ENCODE assay signal across 22 cellular contexts in genomic region chr21:34944015-34944755, GRCh38.
DNase-seq lines count a peak whose midpoint lies in the region; ATAC-seq and TF ChIP-seq lines count a peak whose summit lies in the region.
"Had no signal": no experiment of that assay in that cellular context is flagged by ENCODE, and none has a peak within 500 bp of the region (broad histone marks: within the 10 kb centered on the region; RNA-seq: fewer than 3 reads in every experiment).

No MANE protein-coding gene starts in this region.

- no peak overlapping the region for H3K4me3 Mint-ChIP-seq in activated CD4-positive, alpha-beta T cell treated with anti-CD3 and anti-CD28 coated beads, Interleukin-2, amount 10 ng/mL, durations not matched to agents 7 days and 5 days
- H3K4me3 Mint-ChIP-seq in CD4-positive, alpha-beta T cell, result no peak overlapping the region
- H3K4me3 Mint-ChIP-seq in T-cell, result no peak overlapping the region
- no peak overlapping the region for H3K4me3 Mint-ChIP-seq in effector memory CD8-positive, alpha-beta T cell
- H3K4me3 Mint-ChIP-seq: memory B cell had no signal

- H3K27me3 Mint-ChIP-seq in activated CD4-positive, alpha-beta T cell treated with anti-CD3 and anti-CD28 coated beads, Interleukin-2, amount 10 ng/mL, durations not matched to agents 7 days and 5 days, result no peaks in the 10 kb centered on the region
- no peaks in the 10 kb centered on the region for H3K27me3 Mint-ChIP-seq in CD4-positive, alpha-beta T cell
- no peaks in the 10 kb centered on the region for H3K27me3 Mint-ChIP-seq in T-cell
- no peaks in the 10 kb centered on the region for H3K27me3 Mint-ChIP-seq in effector memory CD8-positive, alpha-beta T cell
- H3K27me3 Mint-ChIP-seq: memory B cell had no signal

- H3K27ac ChIP-seq in CD4-positive, alpha-beta T cell (ENCODE audit: low read depth, low read length), result no peak overlapping the region
- H3K27ac ChIP-seq: epithelial cell of prostate, heart right ventricle, HL-60, WERI-Rb-1 had no signal

- CTCF ChIA-PET in activated CD4-positive, alpha-beta T cell treated with anti-CD3 and anti-CD28 coated beads, Interleukin-2, amount 10 ng/mL, durations not matched to agents 7 days and 5 days (lab: Charles Lee), result interaction anchor here (0.6 to 1.3 kb wide), 3 partner anchors 10 to 90 kb away, joined by 3 to 4 read pairs (median 3); no protein-coding TSS in a partner anchor
- CTCF ChIA-PET in CD4-positive, alpha-beta T cell (lab: Charles Lee), result no interaction called here
- CTCF ChIA-PET in T-cell (lab: Charles Lee), result no interaction called here

- no peaks in the 10 kb centered on the region for H3K27me3 ChIP-seq in CD4-positive, alpha-beta T cell (ENCODE audit: control insufficient read depth, insufficient read depth, low read length)

- POLR2A ChIA-PET in activated CD4-positive, alpha-beta T cell treated with anti-CD3 and anti-CD28 coated beads, Interleukin-2, amount 10 ng/mL, durations not matched to agents 7 days and 5 days (lab: Charles Lee), result no interaction called here
- POLR2A ChIA-PET in CD4-positive, alpha-beta T cell (lab: Charles Lee), result no interaction called here
- POLR2A ChIA-PET in T-cell (lab: Charles Lee), result no interaction called here

- ATAC-seq in CD4-positive, alpha-beta T cell (ENCODE audit: poor library complexity), result no peak
- ATAC-seq in T-cell (replicated peaks in 1 of 4) (no peak), esophagus mucosa (no peak), GM18858 (IDR thresholded peaks at IDR 0.05; ENCODE audit: unreplicated experiment) (no peak)
- no peak for ATAC-seq in effector memory CD8-positive, alpha-beta T cell (replicated peaks)
- ATAC-seq: GM12878, heart right ventricle had no signal

- DNase-seq in activated CD4-positive, alpha-beta T cell treated with anti-CD3 and anti-CD28 coated beads, Interleukin-2, amount 10 ng/mL, durations not matched to agents 7 days and 5 days, result no peak
- DNase-seq in activated CD4-positive, alpha-beta T cell treated with anti-CD3 and anti-CD28 coated beads for 48 hours, result no peak
- DNase-seq in CD4-positive, alpha-beta T cell, result no peak
- DNase-seq in T-cell, result no peak
- DNase-seq in effector memory CD8-positive, alpha-beta T cell, result no peak
- no peak for DNase-seq in NCI-H1436 treated with DMSO at 0.1 percent for 48 hours (lab: John Stamatoyannopoulos, UW)
- DNase-seq: activated CD8-positive, alpha-beta memory T cell treated with anti-CD3 and anti-CD28 coated beads for 24 hours; AML-193; heart right ventricle; NCI-H2081 treated with DMSO at 0.1 percent for 48 hours; NCI-H345; NCI-H774; occipital lobe; RPMI8226; stimulated activated CD8-positive, alpha-beta memory T cell treated with anti-CD3 and anti-CD28 coated beads, Interleukin-4, amount 100 ng/mL, for 48 hours; WERI-Rb-1 had no signal

- no peaks in the 10 kb centered on the region for H3K9me3 ChIP-seq in CD4-positive, alpha-beta T cell (ENCODE audit: control insufficient read depth, low read length)
- H3K9me3 ChIP-seq: heart right ventricle had no signal

- peaks cover 34% of the 10 kb centered on the region for H3K36me3 Mint-ChIP-seq in activated CD4-positive, alpha-beta T cell treated with anti-CD3 and anti-CD28 coated beads, Interleukin-2, amount 10 ng/mL, durations not matched to agents 7 days and 5 days (ENCODE audit: low read depth)
- H3K36me3 Mint-ChIP-seq in CD4-positive, alpha-beta T cell (ENCODE audit: low read depth), result peaks cover 16% of the 10 kb centered on the region
- H3K36me3 Mint-ChIP-seq in T-cell, result peaks cover 16% of the 10 kb centered on the region
- H3K36me3 Mint-ChIP-seq in effector memory CD8-positive, alpha-beta T cell (ENCODE audit: insufficient read depth), result no peaks in the 10 kb centered on the region

- no peak for TF ChIP-seq CTCF in CD4-positive, alpha-beta T cell (IDR thresholded peaks at IDR 0.05)

- H3K4me1 Mint-ChIP-seq in activated CD4-positive, alpha-beta T cell treated with anti-CD3 and anti-CD28 coated beads, Interleukin-2, amount 10 ng/mL, durations not matched to agents 7 days and 5 days, result peaks cover 92% of the 10 kb centered on the region
- peaks cover 91% of the 10 kb centered on the region for H3K4me1 Mint-ChIP-seq in CD4-positive, alpha-beta T cell (ENCODE audit: low read depth)
- H3K4me1 Mint-ChIP-seq in T-cell, result peaks cover 96 to 98% (median 97%) of the 10 kb centered on the region in 3 donors
- H3K4me1 Mint-ChIP-seq in effector memory CD8-positive, alpha-beta T cell (ENCODE audit: low read depth in 2 of 2), result peaks cover 52 to 72% of the 10 kb centered on the region in 2 donors

- peaks cover 3% of the 10 kb centered on the region for H3K9me3 Mint-ChIP-seq in activated CD4-positive, alpha-beta T cell treated with anti-CD3 and anti-CD28 coated beads, Interleukin-2, amount 10 ng/mL, durations not matched to agents 7 days and 5 days
- no peaks in the 10 kb centered on the region for H3K9me3 Mint-ChIP-seq in CD4-positive, alpha-beta T cell
- no peaks in the 10 kb centered on the region for H3K9me3 Mint-ChIP-seq in T-cell
- H3K9me3 Mint-ChIP-seq in effector memory CD8-positive, alpha-beta T cell, result no peaks in the 10 kb centered on the region
- H3K9me3 Mint-ChIP-seq: memory B cell had no signal

- intact Hi-C loops in CD4-positive, alpha-beta T cell (cut with DNase I, micrococcal nuclease), result no loop called here

- H3K27ac Mint-ChIP-seq in activated CD4-positive, alpha-beta T cell treated with anti-CD3 and anti-CD28 coated beads, Interleukin-2, amount 10 ng/mL, durations not matched to agents 7 days and 5 days, result peak overlapping the region; percentile 38
- H3K27ac Mint-ChIP-seq in CD4-positive, alpha-beta T cell, result peak overlapping the region; percentile 53
- H3K27ac Mint-ChIP-seq in T-cell, result peak overlapping the region; percentile 78 to 81
- peak overlapping the region; percentile 16 to 17 for H3K27ac Mint-ChIP-seq in effector memory CD8-positive, alpha-beta T cell

Comparison
In these comparisons a context has a peak if more than half of its experiments do, and no peak if none do; other contexts are left out.
1. H3K27ac Mint-ChIP-seq: peak in every context shown above with its lines; median percentile 80 in T-cell; 53 in CD4-positive, alpha-beta T cell; 38 in activated CD4-positive, alpha-beta T cell treated with anti-CD3 and anti-CD28 coated beads, Interleukin-2, amount 10 ng/mL, durations not matched to agents 7 days and 5 days; 16 in effector memory CD8-positive, alpha-beta T cell.